8 cellular contexts compared by ENCODE assay signal in genomic region chr20:44475372-44475693, GRCh38. TPM values are rescaled to one million over a fixed set of nuclear protein-coding genes. Genes with fewer than 3 reads are reported as not detected.
DNase-seq lines count a peak whose midpoint lies in the region; ATAC-seq, FAIRE-seq and TF ChIP-seq lines count a peak whose summit lies in the region.

No MANE protein-coding gene starts in this region.

- peaks cover 5% of the 10 kb centered on the region for H3K36me3 Mint-ChIP-seq in activated naive CD4-positive, alpha-beta T cell treated with anti-CD3 and anti-CD28 coated beads, Interleukin-2, amount 10 ng/mL, durations not matched to agents 7 days and 5 days
- peaks cover 2% of the 10 kb centered on the region for H3K36me3 Mint-ChIP-seq in memory B cell

- WGBS in body of pancreas, 2 donors: 4 to 7% methylated on average over 2 of the region's 2 CpGs
- 5% methylated on average over 2 of the region's 2 CpGs for WGBS in urinary bladder

- H3K27ac ChIP-seq in body of pancreas (peak overlapping the region; percentile 57 to 87 (median 78)), urinary bladder (ENCODE audit: low read depth) (no peak overlapping the region)

- CTCF ChIA-PET in activated naive CD4-positive, alpha-beta T cell treated with anti-CD3 and anti-CD28 coated beads, Interleukin-2, amount 10 ng/mL, durations not matched to agents 7 days and 5 days (lab: Charles Lee): interaction anchor here (0.8 to 1.9 kb wide), 6 partner anchors 12 to 134 kb away, joined by 3 to 19 read pairs (median 3); no protein-coding TSS in a partner anchor

- no peak for DNase-seq in activated naive CD4-positive, alpha-beta T cell treated with anti-CD3 and anti-CD28 coated beads, Interleukin-2, amount 10 ng/mL, durations not matched to agents 7 days and 5 days
- DNase-seq in activated naive CD4-positive, alpha-beta T cell (lab: John Stamatoyannopoulos, UW): no peak
- DNase-seq in body of pancreas (no peak), memory B cell (ENCODE audit: low spot score in 2 of 2) (no peak), RCC 7860 (ENCODE audit: low spot score) (no peak)
- DNase-seq in effector CD4-positive, alpha-beta T cell: no peak

- intact Hi-C loops in body of pancreas (cut with DNase I): no loop called here

- H3K9me3 ChIP-seq in body of pancreas: no peaks in the 10 kb centered on the region

- H3K27me3 Mint-ChIP-seq in activated naive CD4-positive, alpha-beta T cell treated with anti-CD3 and anti-CD28 coated beads, Interleukin-2, amount 10 ng/mL, durations not matched to agents 7 days and 5 days: peaks cover 13% of the 10 kb centered on the region
- H3K27me3 Mint-ChIP-seq in memory B cell: peaks cover 2% of the 10 kb centered on the region

- ATAC-seq in body of pancreas (peak; percentile 8), memory B cell (ENCODE audit: low read depth) (no peak), GM21723 (IDR thresholded peaks at IDR 0.05; ENCODE audit: unreplicated experiment) (no peak)

- no peaks in the 10 kb centered on the region for H3K9me3 Mint-ChIP-seq in activated naive CD4-positive, alpha-beta T cell treated with anti-CD3 and anti-CD28 coated beads, Interleukin-2, amount 10 ng/mL, durations not matched to agents 7 days and 5 days
- H3K9me3 Mint-ChIP-seq in memory B cell: no peaks in the 10 kb centered on the region

- peak overlapping the region; percentile 89 for H3K27ac Mint-ChIP-seq in activated naive CD4-positive, alpha-beta T cell treated with anti-CD3 and anti-CD28 coated beads, Interleukin-2, amount 10 ng/mL, durations not matched to agents 7 days and 5 days
- H3K27ac Mint-ChIP-seq in memory B cell: peak overlapping the region; percentile 99

- peaks cover 27% of the 10 kb centered on the region for H3K4me1 Mint-ChIP-seq in activated naive CD4-positive, alpha-beta T cell treated with anti-CD3 and anti-CD28 coated beads, Interleukin-2, amount 10 ng/mL, durations not matched to agents 7 days and 5 days
- H3K4me1 Mint-ChIP-seq in memory B cell: peaks cover 21% of the 10 kb centered on the region

- peak overlapping the region; percentile 92 for H3K4me3 Mint-ChIP-seq in activated naive CD4-positive, alpha-beta T cell treated with anti-CD3 and anti-CD28 coated beads, Interleukin-2, amount 10 ng/mL, durations not matched to agents 7 days and 5 days
- peak overlapping the region; percentile 98 for H3K4me3 Mint-ChIP-seq in memory B cell

- peaks cover 29% of the 10 kb centered on the region for H3K4me1 ChIP-seq in body of pancreas
- H3K4me1 ChIP-seq in urinary bladder (ENCODE audit: insufficient read depth): no peaks in the 10 kb centered on the region

- FAIRE-seq in RCC 7860 (lab: Jason Lieb, UNC): no peak

- peak overlapping the region; percentile 37 to 71 for H3K4me3 ChIP-seq in body of pancreas
- H3K4me3 ChIP-seq in urinary bladder (ENCODE audit: low read depth, low read length): peak overlapping the region; percentile 73

- no peak for TF ChIP-seq CTCF in body of pancreas (IDR thresholded peaks at IDR 0.05)

- no peaks in the 10 kb centered on the region for H3K27me3 ChIP-seq in body of pancreas

- H3K36me3 ChIP-seq in body of pancreas (replicated peaks in 1 of 2; ENCODE audit: insufficient read depth in 1 of 2, low read depth in 2 of 2) (no peaks in the 10 kb centered on the region), urinary bladder (ENCODE audit: insufficient read depth) (peaks cover 3% of the 10 kb centered on the region)

- no peak for TF ChIP-seq POLR2A in body of pancreas (IDR thresholded peaks at IDR 0.05)

RNA-seq across cellular contexts. Expression of gene TTPAL, which starts 0.3 kb away (rescaled TPM):
- total RNA-seq in body of pancreas: 1 to 10 TPM; 8.3 to 9.9 TPM
- 7.6 TPM for total RNA-seq in urinary bladder
- polyA plus RNA-seq in urinary bladder: 3.9 TPM

RNA-seq across cellular contexts. Expression of gene SERINC3, which starts 46.5 kb away (rescaled TPM):
- total RNA-seq in body of pancreas: 10 to 100 TPM; 28.3 to 36.3 TPM
- total RNA-seq in urinary bladder: 73.9 TPM
- polyA plus RNA-seq in urinary bladder: 93.4 TPM
